8 cellular contexts compared by ENCODE assay signal in the genomic region with DNA sequence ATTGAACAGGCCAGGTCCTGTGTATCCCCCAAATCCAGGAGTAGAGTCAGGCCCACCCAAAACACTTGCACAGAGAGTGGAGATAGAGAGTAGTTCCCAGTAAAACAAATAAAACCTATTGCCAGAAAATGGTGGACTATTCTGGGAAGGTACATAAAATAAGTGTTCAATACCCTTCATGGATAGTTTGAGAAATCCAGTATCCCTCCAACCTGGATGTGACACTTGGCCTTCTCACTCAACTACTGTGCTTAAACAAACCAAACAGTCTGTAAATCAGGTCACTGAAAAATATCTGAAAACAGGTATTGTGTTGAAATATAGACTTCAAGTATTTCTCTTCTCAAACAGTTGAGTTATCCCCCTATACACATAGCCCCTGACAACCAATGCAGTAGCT.
"Had no signal": no experiment of that assay in that cellular context is flagged by ENCODE, and none has a peak within 500 bp of the region (broad histone marks: within the 10 kb centered on the region; RNA-seq: fewer than 3 reads in every experiment).

No MANE protein-coding gene starts in this region.

- H3K4me3 ChIP-seq: GM12878 had no signal

- DNase-seq: GDM1, GF-D8 had no signal

- FAIRE-seq: G401.6, GM12878, GM12891, GM12892, GM18507, GM19239 had no signal

- ATAC-seq: GM12878 had no signal
